ENCODE assay signal across 2 cellular contexts in the genomic region with DNA sequence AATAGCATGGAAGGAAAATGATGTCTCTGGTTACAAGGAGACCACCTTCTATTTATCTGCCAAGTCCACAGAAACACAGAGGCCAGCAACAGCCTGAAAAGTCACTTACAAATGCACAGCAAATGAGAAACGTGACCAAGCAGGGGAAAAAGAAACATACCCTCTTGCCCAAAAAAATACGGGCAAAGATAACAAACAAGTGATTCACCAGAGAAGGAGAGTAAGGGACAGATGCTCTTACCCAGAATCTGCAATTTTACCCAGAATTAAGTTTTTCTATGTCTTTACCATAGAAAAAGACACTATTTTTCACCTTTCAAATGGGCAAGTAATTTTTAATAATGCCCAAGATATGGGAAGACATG.
TF ChIP-seq lines count a peak whose summit lies in the region.

No MANE protein-coding gene starts in this region.

TF ChIP-seq in HCT116, 20 proteins besides CTCF, POLR2A, EP300 and RAD21 (continued from another document):
- TF ChIP-seq, protein P1, sequence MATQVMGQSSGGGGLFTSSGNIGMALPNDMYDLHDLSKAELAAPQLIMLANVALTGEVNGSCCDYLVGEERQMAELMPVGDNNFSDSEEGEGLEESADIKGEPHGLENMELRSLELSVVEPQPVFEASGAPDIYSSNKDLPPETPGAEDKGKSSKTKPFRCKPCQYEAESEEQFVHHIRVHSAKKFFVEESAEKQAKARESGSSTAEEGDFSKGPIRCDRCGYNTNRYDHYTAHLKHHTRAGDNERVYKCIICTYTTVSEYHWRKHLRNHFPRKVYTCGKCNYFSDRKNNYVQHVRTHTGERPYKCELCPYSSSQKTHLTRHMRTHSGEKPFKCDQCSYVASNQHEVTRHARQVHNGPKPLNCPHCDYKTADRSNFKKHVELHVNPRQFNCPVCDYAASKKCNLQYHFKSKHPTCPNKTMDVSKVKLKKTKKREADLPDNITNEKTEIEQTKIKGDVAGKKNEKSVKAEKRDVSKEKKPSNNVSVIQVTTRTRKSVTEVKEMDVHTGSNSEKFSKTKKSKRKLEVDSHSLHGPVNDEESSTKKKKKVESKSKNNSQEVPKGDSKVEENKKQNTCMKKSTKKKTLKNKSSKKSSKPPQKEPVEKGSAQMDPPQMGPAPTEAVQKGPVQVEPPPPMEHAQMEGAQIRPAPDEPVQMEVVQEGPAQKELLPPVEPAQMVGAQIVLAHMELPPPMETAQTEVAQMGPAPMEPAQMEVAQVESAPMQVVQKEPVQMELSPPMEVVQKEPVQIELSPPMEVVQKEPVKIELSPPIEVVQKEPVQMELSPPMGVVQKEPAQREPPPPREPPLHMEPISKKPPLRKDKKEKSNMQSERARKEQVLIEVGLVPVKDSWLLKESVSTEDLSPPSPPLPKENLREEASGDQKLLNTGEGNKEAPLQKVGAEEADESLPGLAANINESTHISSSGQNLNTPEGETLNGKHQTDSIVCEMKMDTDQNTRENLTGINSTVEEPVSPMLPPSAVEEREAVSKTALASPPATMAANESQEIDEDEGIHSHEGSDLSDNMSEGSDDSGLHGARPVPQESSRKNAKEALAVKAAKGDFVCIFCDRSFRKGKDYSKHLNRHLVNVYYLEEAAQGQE (IDR thresholded peaks at IDR 0.05; ENCODE audit: low read depth): no peak

TF ChIP-seq in SK-N-SH treated with all-trans-retinoic acid at 6 μM for 48 hours, 23 proteins besides CTCF, POLR2A, EP300 and RAD21 (continued from another document):
- TF ChIP-seq, protein P2, sequence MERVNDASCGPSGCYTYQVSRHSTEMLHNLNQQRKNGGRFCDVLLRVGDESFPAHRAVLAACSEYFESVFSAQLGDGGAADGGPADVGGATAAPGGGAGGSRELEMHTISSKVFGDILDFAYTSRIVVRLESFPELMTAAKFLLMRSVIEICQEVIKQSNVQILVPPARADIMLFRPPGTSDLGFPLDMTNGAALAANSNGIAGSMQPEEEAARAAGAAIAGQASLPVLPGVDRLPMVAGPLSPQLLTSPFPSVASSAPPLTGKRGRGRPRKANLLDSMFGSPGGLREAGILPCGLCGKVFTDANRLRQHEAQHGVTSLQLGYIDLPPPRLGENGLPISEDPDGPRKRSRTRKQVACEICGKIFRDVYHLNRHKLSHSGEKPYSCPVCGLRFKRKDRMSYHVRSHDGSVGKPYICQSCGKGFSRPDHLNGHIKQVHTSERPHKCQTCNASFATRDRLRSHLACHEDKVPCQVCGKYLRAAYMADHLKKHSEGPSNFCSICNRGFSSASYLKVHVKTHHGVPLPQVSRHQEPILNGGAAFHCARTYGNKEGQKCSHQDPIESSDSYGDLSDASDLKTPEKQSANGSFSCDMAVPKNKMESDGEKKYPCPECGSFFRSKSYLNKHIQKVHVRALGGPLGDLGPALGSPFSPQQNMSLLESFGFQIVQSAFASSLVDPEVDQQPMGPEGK (CRISPR knock-in tag; IDR thresholded peaks at IDR 0.05; ENCODE audit: borderline replicate concordance): no peak
- TF ChIP-seq, protein P3, sequence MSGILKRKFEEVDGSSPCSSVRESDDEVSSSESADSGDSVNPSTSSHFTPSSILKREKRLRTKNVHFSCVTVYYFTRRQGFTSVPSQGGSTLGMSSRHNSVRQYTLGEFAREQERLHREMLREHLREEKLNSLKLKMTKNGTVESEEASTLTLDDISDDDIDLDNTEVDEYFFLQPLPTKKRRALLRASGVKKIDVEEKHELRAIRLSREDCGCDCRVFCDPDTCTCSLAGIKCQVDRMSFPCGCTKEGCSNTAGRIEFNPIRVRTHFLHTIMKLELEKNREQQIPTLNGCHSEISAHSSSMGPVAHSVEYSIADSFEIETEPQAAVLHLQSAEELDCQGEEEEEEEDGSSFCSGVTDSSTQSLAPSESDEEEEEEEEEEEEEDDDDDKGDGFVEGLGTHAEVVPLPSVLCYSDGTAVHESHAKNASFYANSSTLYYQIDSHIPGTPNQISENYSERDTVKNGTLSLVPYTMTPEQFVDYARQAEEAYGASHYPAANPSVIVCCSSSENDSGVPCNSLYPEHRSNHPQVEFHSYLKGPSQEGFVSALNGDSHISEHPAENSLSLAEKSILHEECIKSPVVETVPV (CRISPR knock-in tag; IDR thresholded peaks at IDR 0.05): no peak
- no peak for TF ChIP-seq ZNF8 (CRISPR knock-in tag; IDR thresholded peaks at IDR 0.05)
- TF ChIP-seq TCF4 (CRISPR knock-in tag; IDR thresholded peaks at IDR 0.05; ENCODE audit: borderline replicate concordance): no peak
- no peak for TF ChIP-seq ZNF70 (CRISPR knock-in tag; IDR thresholded peaks at IDR 0.05)
